ENCODE assay signal across 8 cellular contexts in the genomic region with DNA sequence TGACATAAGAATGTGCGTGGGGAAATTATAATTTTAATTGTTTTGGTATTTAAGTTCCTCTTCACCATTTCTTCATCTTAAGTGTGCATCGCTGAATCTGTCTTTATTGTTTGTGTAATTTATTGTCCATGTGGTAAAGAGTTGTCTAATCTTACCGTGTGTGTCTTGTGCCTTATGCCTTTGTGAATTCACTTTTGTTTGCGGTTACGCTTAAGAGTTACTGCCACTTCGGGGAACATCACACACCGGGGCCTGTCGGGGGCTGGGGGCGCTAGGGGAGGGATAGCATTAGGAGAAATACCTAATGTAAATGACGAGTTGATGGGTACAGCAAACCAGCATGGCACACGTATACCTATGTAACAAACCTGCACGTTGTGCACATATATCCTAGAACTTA. TPM values are rescaled to one million over a fixed set of nuclear protein-coding genes. Genes with fewer than 3 reads are reported as not detected.
A peak's percentile ranks its signal among the peaks of the same experiment; 100 is the strongest.
DNase-seq lines count a peak whose midpoint lies in the region; ATAC-seq, FAIRE-seq and TF ChIP-seq lines count a peak whose summit lies in the region.

No MANE protein-coding gene starts in this region.

- H3K27ac Mint-ChIP-seq in activated CD4-positive, alpha-beta T cell treated with anti-CD3 and anti-CD28 coated beads, Interleukin-2, amount 10 ng/mL, durations not matched to agents 24 days and 14 days = peak overlapping the region; percentile 96
- peak overlapping the region; percentile 97 for H3K27ac Mint-ChIP-seq in activated T-helper 17 cell treated with anti-CD3 and anti-CD28 coated beads, Interleukin-2, amount 50 U/mL, for 72 hours

- H3K27me3 ChIP-seq in thoracic aorta (replicated peaks; ENCODE audit: insufficient read depth) = no peaks in the 10 kb centered on the region

- DNase-seq in activated CD4-positive, alpha-beta T cell treated with anti-CD3 and anti-CD28 coated beads, Interleukin-2, amount 10 ng/mL, durations not matched to agents 24 days and 14 days = peak; percentile 64
- DNase-seq in activated CD4-positive, alpha-beta T cell treated with anti-CD3 and anti-CD28 coated beads, Interleukin-2, amount 50 U/mL, for 4 hours = no peak
- DNase-seq in kidney (no peak), thoracic aorta (ENCODE audit: low spot score) (no peak), H4 (ENCODE audit: low spot score) (no peak), H54 (ENCODE audit: insufficient read length, low spot score) (no peak), iPS-NIHi7 (ENCODE audit: extremely low spot score) (no peak)

- H3K36me3 Mint-ChIP-seq in activated CD4-positive, alpha-beta T cell treated with anti-CD3 and anti-CD28 coated beads, Interleukin-2, amount 10 ng/mL, durations not matched to agents 24 days and 14 days (ENCODE audit: low read depth) = peaks cover 7% of the 10 kb centered on the region
- H3K36me3 Mint-ChIP-seq in activated T-helper 17 cell treated with anti-CD3 and anti-CD28 coated beads, Interleukin-2, amount 50 U/mL, for 72 hours (ENCODE audit: low read depth) = peaks cover 11% of the 10 kb centered on the region

- H3K9me3 ChIP-seq in kidney (ENCODE audit: control insufficient read depth in 1 of 2, low read length in 2 of 2) (no peaks in the 10 kb centered on the region), thoracic aorta (no peaks in the 10 kb centered on the region)

- peaks cover 22% of the 10 kb centered on the region for H3K4me1 Mint-ChIP-seq in activated CD4-positive, alpha-beta T cell treated with anti-CD3 and anti-CD28 coated beads, Interleukin-2, amount 10 ng/mL, durations not matched to agents 24 days and 14 days
- peaks cover 32% of the 10 kb centered on the region for H3K4me1 Mint-ChIP-seq in activated T-helper 17 cell treated with anti-CD3 and anti-CD28 coated beads, Interleukin-2, amount 50 U/mL, for 72 hours

- H3K9ac ChIP-seq in kidney (ENCODE audit: low read length in 2 of 2) = peak overlapping the region; percentile 75 to 93

- no peak for ATAC-seq in activated T-helper 17 cell treated with anti-CD3 and anti-CD28 coated beads, Interleukin-2, amount 50 U/mL, for 72 hours (replicated peaks)
- no peak for ATAC-seq in thoracic aorta (ENCODE audit: insufficient number of reproducible peaks, low FRiP score, low read depth)

- H3K4me1 ChIP-seq in kidney (ENCODE audit: control insufficient read depth in 1 of 2, insufficient read depth in 1 of 2, low read depth in 1 of 2, low read length in 2 of 2) (peaks cover 0 to 3% of the 10 kb centered on the region in 2 donors), thoracic aorta (ENCODE audit: control insufficient read depth in 1 of 2, low read depth in 2 of 2) (peaks cover 8 to 26% of the 10 kb centered on the region in 2 donors)

- peak overlapping the region in 1 of 2 donors; percentile 97 for H3K27ac ChIP-seq in kidney (ENCODE audit: low read depth in 2 of 2, low read length in 2 of 2)
- H3K27ac ChIP-seq in thoracic aorta = peak overlapping the region; percentile 78 to 85

- H3K9me3 Mint-ChIP-seq in activated CD4-positive, alpha-beta T cell treated with anti-CD3 and anti-CD28 coated beads, Interleukin-2, amount 10 ng/mL, durations not matched to agents 24 days and 14 days = peaks cover 5% of the 10 kb centered on the region
- H3K9me3 Mint-ChIP-seq in activated T-helper 17 cell treated with anti-CD3 and anti-CD28 coated beads, Interleukin-2, amount 50 U/mL, for 72 hours = no peaks in the 10 kb centered on the region

- intact Hi-C loops in activated CD4-positive, alpha-beta T cell treated with anti-CD3 and anti-CD28 coated beads, Interleukin-2, amount 10 ng/mL, durations not matched to agents 24 days and 14 days (cut with micrococcal nuclease) = loop anchor here (5.0 kb wide), 1 partner anchor 330 kb away; a partner anchor contains a TSS
- intact Hi-C loops in kidney (cut with DNase I) = no loop called here

- H3K4me3 ChIP-seq in kidney (ENCODE audit: low read length in 2 of 2) = peak overlapping the region; percentile 89 to 99
- peak overlapping the region; percentile 99 for H3K4me3 ChIP-seq in thoracic aorta

- no peaks in the 10 kb centered on the region for H3K36me3 ChIP-seq in kidney (ENCODE audit: control insufficient read depth in 1 of 2, insufficient read depth in 2 of 2, low read length in 2 of 2)
- H3K36me3 ChIP-seq in thoracic aorta = no peaks in the 10 kb centered on the region

- peaks cover 2% of the 10 kb centered on the region for H3K27me3 Mint-ChIP-seq in activated CD4-positive, alpha-beta T cell treated with anti-CD3 and anti-CD28 coated beads, Interleukin-2, amount 10 ng/mL, durations not matched to agents 24 days and 14 days
- no peaks in the 10 kb centered on the region for H3K27me3 Mint-ChIP-seq in activated T-helper 17 cell treated with anti-CD3 and anti-CD28 coated beads, Interleukin-2, amount 50 U/mL, for 72 hours

- FAIRE-seq in kidney (lab: Jason Lieb, UNC) (no peak), H54 (lab: Jason Lieb, UNC) (no peak)

- peak overlapping the region; percentile 92 for H3K4me3 Mint-ChIP-seq in activated CD4-positive, alpha-beta T cell treated with anti-CD3 and anti-CD28 coated beads, Interleukin-2, amount 10 ng/mL, durations not matched to agents 24 days and 14 days
- peak overlapping the region; percentile 93 for H3K4me3 Mint-ChIP-seq in activated T-helper 17 cell treated with anti-CD3 and anti-CD28 coated beads, Interleukin-2, amount 50 U/mL, for 72 hours

- TF ChIP-seq CTCF in kidney (IDR thresholded peaks at IDR 0.05; ENCODE audit: borderline replicate concordance, extremely low read depth, insufficient read depth) (no peak), thoracic aorta (IDR thresholded peaks at IDR 0.05) (no peak)

- TF ChIP-seq POLR2A in H54 (IDR thresholded peaks at IDR 0.05; ENCODE audit: low read depth, low read length) = no peak

RNA-seq across cellular contexts. Expression of a gene that starts 0.8 kb away (rescaled TPM):
- total RNA-seq in activated CD4-positive, alpha-beta T cell treated with anti-CD3 and anti-CD28 coated beads, Interleukin-2, amount 10 ng/mL, durations not matched to agents 24 days and 14 days = 35.4 and 40.5 TPM in 2 replicates
- 10 to 100 TPM; 56.6 to 81.1 TPM for total RNA-seq in activated T-helper 17 cell treated with anti-CD3 and anti-CD28 coated beads, Interleukin-2, amount 50 U/mL, for 72 hours
- 48.3 TPM for total RNA-seq in kidney
- 21.0 TPM for polyA plus RNA-seq in kidney (ENCODE audit: insufficient read depth, low read depth, low replicate concordance)
- 10 to 100 TPM; 17.7 to 29.9 TPM for total RNA-seq in thoracic aorta
- 11.3 and 18.7 TPM in 2 replicates for total RNA-seq in H4 (2014; rRNA removed; shearing (Covaris generic))

RNA-seq across cellular contexts. Expression of a gene that starts 0.9 kb away (rescaled TPM):
- not detected in 2 replicates for total RNA-seq in activated CD4-positive, alpha-beta T cell treated with anti-CD3 and anti-CD28 coated beads, Interleukin-2, amount 10 ng/mL, durations not matched to agents 24 days and 14 days
- under 1 TPM; 0.21 to 0.22 TPM for total RNA-seq in activated T-helper 17 cell treated with anti-CD3 and anti-CD28 coated beads, Interleukin-2, amount 50 U/mL, for 72 hours
- 0.25 TPM for total RNA-seq in kidney
- 0.17 TPM for polyA plus RNA-seq in kidney (ENCODE audit: insufficient read depth, low read depth, low replicate concordance)
- under 1 TPM in 1 of 2 donors, not detected in 1; 0.07 TPM for total RNA-seq in thoracic aorta
- not detected in 2 replicates for total RNA-seq in H4 (2014; rRNA removed; shearing (Covaris generic))

RNA-seq across cellular contexts. Expression of a gene that starts 54.8 kb away (rescaled TPM):
- total RNA-seq in activated CD4-positive, alpha-beta T cell treated with anti-CD3 and anti-CD28 coated beads, Interleukin-2, amount 10 ng/mL, durations not matched to agents 24 days and 14 days = 31.5 and 32.1 TPM in 2 replicates
- 10 to 100 TPM; 21.2 to 24.2 TPM for total RNA-seq in activated T-helper 17 cell treated with anti-CD3 and anti-CD28 coated beads, Interleukin-2, amount 50 U/mL, for 72 hours
- total RNA-seq in kidney (70.9 TPM), thoracic aorta (10 to 100 TPM; 59.3 to 84.6 TPM)
- polyA plus RNA-seq in kidney (ENCODE audit: insufficient read depth, low read depth, low replicate concordance) = 38.8 TPM
- 12.3 and 24.4 TPM in 2 replicates for total RNA-seq in H4 (2014; rRNA removed; shearing (Covaris generic))

RNA-seq across cellular contexts. Expression of a gene that starts 54.9 kb away (rescaled TPM):
- 0.54 and 0.89 TPM in 2 replicates for total RNA-seq in activated CD4-positive, alpha-beta T cell treated with anti-CD3 and anti-CD28 coated beads, Interleukin-2, amount 10 ng/mL, durations not matched to agents 24 days and 14 days
- 1 to 10 TPM; 2.7 to 4.7 TPM for total RNA-seq in activated T-helper 17 cell treated with anti-CD3 and anti-CD28 coated beads, Interleukin-2, amount 50 U/mL, for 72 hours
- 14.1 TPM for total RNA-seq in kidney
- 4.8 TPM for polyA plus RNA-seq in kidney (ENCODE audit: insufficient read depth, low read depth, low replicate concordance)
- 10 to 100 TPM in 1 of 2 donors, 1 to 10 TPM in 1; 3.0 to 14.9 TPM for total RNA-seq in thoracic aorta
- total RNA-seq in H4 (2014; rRNA removed; shearing (Covaris generic)) = 0.25 and 0.35 TPM in 2 replicates
